In genomic region chr20:63568986-63569949, GRCh38 we compare ENCODE assay signal across 10 cellular contexts. TPM values are rescaled to one million over a fixed set of nuclear protein-coding genes. Genes with fewer than 3 reads are reported as not detected.
DNase-seq lines count a peak whose midpoint lies in the region; ATAC-seq and TF ChIP-seq lines count a peak whose summit lies in the region.
"Had no signal": no experiment of that assay in that cellular context is flagged by ENCODE, and none has a peak within 500 bp of the region (broad histone marks: within the 10 kb centered on the region; RNA-seq: fewer than 3 reads in every experiment).

No MANE protein-coding gene starts in this region.

- POLR2A ChIA-PET in CD4-positive, alpha-beta T cell (lab: Charles Lee): interaction anchor here (0.9 to 3.2 kb wide), 9 partner anchors 9 to 493 kb away, joined by 3 to 16 read pairs (median 4); partner anchors contain the start of genes PPDPF, SAMD10 and TCEA2

- peak in 1 of 10 experiments; percentile 44 for DNase-seq in CD4-positive, alpha-beta T cell
- no peak for DNase-seq in activated T-helper 1 cell treated with anti-CD3 and anti-CD28 coated beads, Interleukin-12 subunit alpha, Interleukin-12 subunit beta, Interleukin-2, Interleukin-4 antibody, amounts not matched to agents 30 ng/mL and 10 ng/mL and 1 ng/mL, durations not matched to agents 14 hours and 24 hours and 36 hours (ENCODE audit: low spot score)
- DNase-seq in SK-N-DZ (ENCODE audit: low spot score) (no peak), GM13977 (ENCODE audit: low spot score) (no peak), kidney glomerular epithelial cell (lab: John Stamatoyannopoulos, UW) (no peak)
- DNase-seq: activated effector memory CD4-positive, alpha-beta T cell treated with anti-CD3 and anti-CD28 coated beads, Interleukin-2, amount 50 U/mL, for 16 hours; ovary had no signal

- no peak overlapping the region for H3K27ac ChIP-seq in CD4-positive, alpha-beta T cell (ENCODE audit: low read depth, low read length)
- H3K27ac ChIP-seq: ovary, VCaP had no signal

- intact Hi-C loops in CD4-positive, alpha-beta T cell (cut with DNase I, micrococcal nuclease): loop anchor here in 1 of 2 experiments (2.0 kb wide), 1 partner anchor 16 kb away; no protein-coding TSS in a partner anchor
- intact Hi-C loops in activated T-helper 1 cell treated with anti-CD3 and anti-CD28 coated beads, Interleukin-12 subunit alpha, Interleukin-12 subunit beta, Interleukin-2, Interleukin-4 antibody, amounts not matched to agents 30 ng/mL and 10 ng/mL and 1 ng/mL, durations not matched to agents 14 hours and 24 hours and 36 hours (cut with micrococcal nuclease): loop anchor here (5.0 kb wide), 1 partner anchor 58 kb away; the partner anchor contains the start of gene GMEB2

- in situ Hi-C loops in GM13977 (cut with MboI; ENCODE audit: low pct_unique_long_range_greater_than_20kb, low sequenced_read_pairs, unreplicated experiment): no loop called here

- no peaks in the 10 kb centered on the region for H3K27me3 ChIP-seq in CD4-positive, alpha-beta T cell (ENCODE audit: control insufficient read depth, insufficient read depth, low read length)
- H3K27me3 ChIP-seq: ovary had no signal

- H3K4me1 Mint-ChIP-seq in CD4-positive, alpha-beta T cell (ENCODE audit: low read depth): peaks cover 16% of the 10 kb centered on the region
- H3K4me1 Mint-ChIP-seq in IgD-negative memory B cell: peaks cover 0 to 22% (median 11%) of the 10 kb centered on the region in 3 donors
- peaks cover 8% of the 10 kb centered on the region for H3K4me1 Mint-ChIP-seq in activated T-helper 1 cell treated with anti-CD3 and anti-CD28 coated beads, Interleukin-12 subunit alpha, Interleukin-12 subunit beta, Interleukin-2, Interleukin-4 antibody, amounts not matched to agents 30 ng/mL and 10 ng/mL and 1 ng/mL, durations not matched to agents 14 hours and 24 hours and 36 hours (ENCODE audit: low read depth)

- no peaks in the 10 kb centered on the region for H3K9me3 Mint-ChIP-seq in CD4-positive, alpha-beta T cell
- no peaks in the 10 kb centered on the region for H3K9me3 Mint-ChIP-seq in IgD-negative memory B cell
- no peaks in the 10 kb centered on the region for H3K9me3 Mint-ChIP-seq in activated T-helper 1 cell treated with anti-CD3 and anti-CD28 coated beads, Interleukin-12 subunit alpha, Interleukin-12 subunit beta, Interleukin-2, Interleukin-4 antibody, amounts not matched to agents 30 ng/mL and 10 ng/mL and 1 ng/mL, durations not matched to agents 14 hours and 24 hours and 36 hours

- no peaks in the 10 kb centered on the region for H3K36me3 Mint-ChIP-seq in CD4-positive, alpha-beta T cell (ENCODE audit: low read depth)
- H3K36me3 Mint-ChIP-seq in IgD-negative memory B cell: no peaks in the 10 kb centered on the region
- H3K36me3 Mint-ChIP-seq in activated T-helper 1 cell treated with anti-CD3 and anti-CD28 coated beads, Interleukin-12 subunit alpha, Interleukin-12 subunit beta, Interleukin-2, Interleukin-4 antibody, amounts not matched to agents 30 ng/mL and 10 ng/mL and 1 ng/mL, durations not matched to agents 14 hours and 24 hours and 36 hours (ENCODE audit: low read depth): peaks cover 10% of the 10 kb centered on the region

- H3K9me3 ChIP-seq in CD4-positive, alpha-beta T cell (ENCODE audit: control insufficient read depth, low read length): no peaks in the 10 kb centered on the region
- H3K9me3 ChIP-seq: ovary had no signal

- H3K27me3 Mint-ChIP-seq in CD4-positive, alpha-beta T cell: no peaks in the 10 kb centered on the region
- no peaks in the 10 kb centered on the region for H3K27me3 Mint-ChIP-seq in IgD-negative memory B cell
- no peaks in the 10 kb centered on the region for H3K27me3 Mint-ChIP-seq in activated T-helper 1 cell treated with anti-CD3 and anti-CD28 coated beads, Interleukin-12 subunit alpha, Interleukin-12 subunit beta, Interleukin-2, Interleukin-4 antibody, amounts not matched to agents 30 ng/mL and 10 ng/mL and 1 ng/mL, durations not matched to agents 14 hours and 24 hours and 36 hours (ENCODE audit: insufficient read depth)

- H3K27ac Mint-ChIP-seq in CD4-positive, alpha-beta T cell: no peak overlapping the region
- H3K27ac Mint-ChIP-seq in IgD-negative memory B cell: peak overlapping the region in 2 of 3 donors; percentile 63 to 90
- H3K27ac Mint-ChIP-seq in activated T-helper 1 cell treated with anti-CD3 and anti-CD28 coated beads, Interleukin-12 subunit alpha, Interleukin-12 subunit beta, Interleukin-2, Interleukin-4 antibody, amounts not matched to agents 30 ng/mL and 10 ng/mL and 1 ng/mL, durations not matched to agents 14 hours and 24 hours and 36 hours: no peak overlapping the region

- peak overlapping the region; percentile 45 for H3K4me3 Mint-ChIP-seq in CD4-positive, alpha-beta T cell
- H3K4me3 Mint-ChIP-seq in IgD-negative memory B cell: peak overlapping the region; percentile 77 to 92 (median 82)
- peak overlapping the region; percentile 15 for H3K4me3 Mint-ChIP-seq in activated T-helper 1 cell treated with anti-CD3 and anti-CD28 coated beads, Interleukin-12 subunit alpha, Interleukin-12 subunit beta, Interleukin-2, Interleukin-4 antibody, amounts not matched to agents 30 ng/mL and 10 ng/mL and 1 ng/mL, durations not matched to agents 14 hours and 24 hours and 36 hours

- no peak for ATAC-seq in CD4-positive, alpha-beta T cell (ENCODE audit: poor library complexity)

- CTCF ChIA-PET in CD4-positive, alpha-beta T cell (lab: Charles Lee): interaction anchor here (1.4 kb wide), 1 partner anchor 32 kb away, joined by 5 read pairs; the partner anchor contains the start of gene PTK6

- no peak for TF ChIP-seq CTCF in CD4-positive, alpha-beta T cell (IDR thresholded peaks at IDR 0.05)
- no peak for TF ChIP-seq CTCF in GM13977 (IDR thresholded peaks at IDR 0.05; ENCODE audit: extremely low read depth, insufficient read depth, missing control alignments)

RNA-seq across cellular contexts. Expression of gene HELZ2, which starts 4.8 kb away (rescaled TPM):
- 10 to 100 TPM; 57.7 to 59.6 TPM for total RNA-seq in CD4-positive, alpha-beta T cell
- 7.9 TPM for polyA plus RNA-seq in IgD-negative memory B cell
- 17.9 and 18.9 TPM in 2 replicates for total RNA-seq in activated T-helper 1 cell treated with anti-CD3 and anti-CD28 coated beads, Interleukin-12 subunit alpha, Interleukin-12 subunit beta, Interleukin-2, Interleukin-4 antibody, amounts not matched to agents 30 ng/mL and 10 ng/mL and 1 ng/mL, durations not matched to agents 14 hours and 24 hours and 36 hours
- 0.23 and 0.97 TPM in 2 replicates for polyA plus RNA-seq in SK-N-DZ (2014; cell fraction: cytosol; rRNA removed)
- polyA plus RNA-seq in SK-N-DZ (2014; cell fraction: nucleus; rRNA removed): 0.69 and 1.7 TPM in 2 replicates

RNA-seq across cellular contexts. Expression of gene FNDC11, which starts 15.3 kb away (rescaled TPM):
- total RNA-seq in CD4-positive, alpha-beta T cell: 1 to 10 TPM; 1.7 to 1.8 TPM
- polyA plus RNA-seq in IgD-negative memory B cell: 2.5 TPM
- 0.15 and 0.26 TPM in 2 replicates for total RNA-seq in activated T-helper 1 cell treated with anti-CD3 and anti-CD28 coated beads, Interleukin-12 subunit alpha, Interleukin-12 subunit beta, Interleukin-2, Interleukin-4 antibody, amounts not matched to agents 30 ng/mL and 10 ng/mL and 1 ng/mL, durations not matched to agents 14 hours and 24 hours and 36 hours
- 0.09 and 0.43 TPM in 2 replicates for polyA plus RNA-seq in SK-N-DZ (2014; cell fraction: cytosol; rRNA removed)
- 0.76 and 0.86 TPM in 2 replicates for polyA plus RNA-seq in SK-N-DZ (2014; cell fraction: nucleus; rRNA removed)

RNA-seq across cellular contexts. Expression of gene SRMS, which starts 21.7 kb away (rescaled TPM):
- not detected for total RNA-seq in CD4-positive, alpha-beta T cell
- polyA plus RNA-seq in IgD-negative memory B cell: 0.43 TPM
- not detected in 2 replicates for total RNA-seq in activated T-helper 1 cell treated with anti-CD3 and anti-CD28 coated beads, Interleukin-12 subunit alpha, Interleukin-12 subunit beta, Interleukin-2, Interleukin-4 antibody, amounts not matched to agents 30 ng/mL and 10 ng/mL and 1 ng/mL, durations not matched to agents 14 hours and 24 hours and 36 hours
- polyA plus RNA-seq in SK-N-DZ (2014; cell fraction: cytosol; rRNA removed): not detected in 2 replicates
- polyA plus RNA-seq in SK-N-DZ (2014; cell fraction: nucleus; rRNA removed): not detected in 2 replicates
- total RNA-seq: fibroblast of villous mesenchyme, ovary had no signal
- polyA plus RNA-seq: ovary had no signal

RNA-seq across cellular contexts. Expression of gene PTK6, which starts 32.1 kb away (rescaled TPM):
- total RNA-seq in CD4-positive, alpha-beta T cell: under 1 TPM; 0.19 to 0.22 TPM
- polyA plus RNA-seq in IgD-negative memory B cell: 1.3 TPM
- 0.16 and 0.29 TPM in 2 replicates for total RNA-seq in activated T-helper 1 cell treated with anti-CD3 and anti-CD28 coated beads, Interleukin-12 subunit alpha, Interleukin-12 subunit beta, Interleukin-2, Interleukin-4 antibody, amounts not matched to agents 30 ng/mL and 10 ng/mL and 1 ng/mL, durations not matched to agents 14 hours and 24 hours and 36 hours
- not detected in 2 replicates for polyA plus RNA-seq in SK-N-DZ (2014; cell fraction: cytosol; rRNA removed)
- not detected in 2 replicates for polyA plus RNA-seq in SK-N-DZ (2014; cell fraction: nucleus; rRNA removed)

RNA-seq across cellular contexts. Expression of gene PPDPF, which starts 48.7 kb away (rescaled TPM):
- total RNA-seq in CD4-positive, alpha-beta T cell: 100 to 1,000 TPM; 249 to 251 TPM
- 198 TPM for polyA plus RNA-seq in IgD-negative memory B cell
- 117 and 122 TPM in 2 replicates for total RNA-seq in activated T-helper 1 cell treated with anti-CD3 and anti-CD28 coated beads, Interleukin-12 subunit alpha, Interleukin-12 subunit beta, Interleukin-2, Interleukin-4 antibody, amounts not matched to agents 30 ng/mL and 10 ng/mL and 1 ng/mL, durations not matched to agents 14 hours and 24 hours and 36 hours
- polyA plus RNA-seq in SK-N-DZ (2014; cell fraction: cytosol; rRNA removed): 57.4 and 64.4 TPM in 2 replicates
- 31.6 and 40.3 TPM in 2 replicates for polyA plus RNA-seq in SK-N-DZ (2014; cell fraction: nucleus; rRNA removed)

Comparison
In these comparisons a context has a peak if more than half of its experiments do, and no peak if none do; other contexts are left out.
1. H3K27ac Mint-ChIP-seq: peak in IgD-negative memory B cell (2 of 3); none in CD4-positive, alpha-beta T cell (single experiment) and activated T-helper 1 cell treated with anti-CD3 and anti-CD28 coated beads, Interleukin-12 subunit alpha, Interleukin-12 subunit beta, Interleukin-2, Interleukin-4 antibody, amounts not matched to agents 30 ng/mL and 10 ng/mL and 1 ng/mL, durations not matched to agents 14 hours and 24 hours and 36 hours (single experiment).
2. H3K4me3 Mint-ChIP-seq: peak in every context shown above with its lines; median percentile 82 in IgD-negative memory B cell; 45 in CD4-positive, alpha-beta T cell; 15 in activated T-helper 1 cell treated with anti-CD3 and anti-CD28 coated beads, Interleukin-12 subunit alpha, Interleukin-12 subunit beta, Interleukin-2, Interleukin-4 antibody, amounts not matched to agents 30 ng/mL and 10 ng/mL and 1 ng/mL, durations not matched to agents 14 hours and 24 hours and 36 hours.